12 cellular contexts compared by ENCODE assay signal in the genomic region with DNA sequence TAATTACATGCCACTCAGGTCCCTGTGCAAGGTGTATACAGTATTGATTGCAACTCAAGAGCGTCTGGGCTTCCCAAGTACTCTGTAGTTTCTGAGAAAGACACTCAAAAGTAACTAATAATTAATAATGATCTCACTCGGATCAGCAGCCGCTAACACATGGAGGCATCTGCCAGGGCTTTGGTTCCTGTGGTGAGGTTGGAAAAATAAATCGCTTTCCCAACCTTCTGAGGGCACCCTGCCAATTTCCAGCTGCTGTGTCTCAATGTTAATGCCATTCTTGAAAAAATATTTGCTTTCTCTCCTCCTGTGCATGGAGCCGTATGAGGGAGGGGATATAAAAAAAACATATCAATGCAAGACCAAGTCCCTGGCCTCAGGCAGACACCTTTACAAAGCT.
DNase-seq lines count a peak whose midpoint lies in the region; ATAC-seq, FAIRE-seq and TF ChIP-seq lines count a peak whose summit lies in the region.
"Had no signal": no experiment of that assay in that cellular context is flagged by ENCODE, and none has a peak within 500 bp of the region (broad histone marks: within the 10 kb centered on the region; RNA-seq: fewer than 3 reads in every experiment).

No MANE protein-coding gene starts in this region.

- no peak for TF ChIP-seq POLR2A in H54 (IDR thresholded peaks at IDR 0.05; ENCODE audit: low read depth, low read length)
- no peak for TF ChIP-seq POLR2A in uterus (IDR thresholded peaks at IDR 0.05)

- H3K36me3 ChIP-seq in liver (ENCODE audit: control insufficient read depth in 4 of 4, insufficient read depth in 3 of 4, low read depth in 1 of 4, low read length in 3 of 4) (no peaks in the 10 kb centered on the region), uterus (no peaks in the 10 kb centered on the region)

- H3K4me3 Mint-ChIP-seq in HFFc6 = no peak overlapping the region

- no peak overlapping the region for H3K27ac Mint-ChIP-seq in HFFc6

- no peaks in the 10 kb centered on the region for H3K27me3 Mint-ChIP-seq in HFFc6 (ENCODE audit: insufficient read depth)

- 33% methylated on average over 5 of the region's 5 CpGs for WGBS in liver

- H3K9me3 Mint-ChIP-seq in HFFc6 = no peaks in the 10 kb centered on the region

- TF ChIP-seq CTCF in astrocyte of the spinal cord (IDR thresholded peaks at IDR 0.05; ENCODE audit: low read depth, low read length) (no peak), liver (IDR thresholded peaks at IDR 0.05; ENCODE audit: low read depth, low read length, missing input control) (no peak), HFFc6 (IDR thresholded peaks at IDR 0.05) (no peak), uterus (IDR thresholded peaks at IDR 0.05) (no peak)

- DNase-seq in COR-L47 (lab: John Stamatoyannopoulos, UW) (peak; percentile 95), NCI-H2081 (lab: John Stamatoyannopoulos, UW) (peak; percentile 68 to 90), astrocyte of the spinal cord (ENCODE audit: low read depth, low spot score) (peak; percentile 77), H54 (ENCODE audit: insufficient read length, low spot score) (no peak), HFFc6 (no peak), uterus (no peak)
- DNase-seq: kidney; stimulated activated CD4-positive, alpha-beta T cell treated with anti-CD3 and anti-CD28 coated beads, Interleukin-1b, Interleukin-23, amount 100 ng/mL, for 48 hours had no signal

- H3K4me3 ChIP-seq in astrocyte of the spinal cord (ENCODE audit: low read depth, low read length) (no peak overlapping the region), liver (ENCODE audit: low read depth in 1 of 3, low read length in 3 of 3) (no peak overlapping the region), uterus (no peak overlapping the region)

- intact Hi-C loops in uterus (cut with DNase I; ENCODE audit: low total_unique reads) = no loop called here

- H3K4me1 Mint-ChIP-seq in HFFc6 (ENCODE audit: low read depth) = no peaks in the 10 kb centered on the region; the same call in 1 of the 2 replicates

- H3K27me3 ChIP-seq in liver (ENCODE audit: control insufficient read depth in 4 of 4, insufficient read depth in 4 of 4, low read length in 3 of 4) = no peaks in the 10 kb centered on the region
- H3K27me3 ChIP-seq in uterus = no peaks in the 10 kb centered on the region

- in situ Hi-C loops in astrocyte of the spinal cord (cut with HindIII; ENCODE audit: low sequenced_read_pairs) = no loop called here

- no peaks in the 10 kb centered on the region for H3K9me3 ChIP-seq in liver (ENCODE audit: control insufficient read depth in 4 of 4, low read length in 3 of 4)
- no peaks in the 10 kb centered on the region for H3K9me3 ChIP-seq in uterus

- H3K9ac ChIP-seq in liver (ENCODE audit: low read depth in 1 of 2, low read length in 2 of 2) = no peak overlapping the region

- peak overlapping the region; percentile 49 to 52 for H3K27ac ChIP-seq in liver (ENCODE audit: low read depth in 1 of 2, low read length in 2 of 2)
- no peak overlapping the region for H3K27ac ChIP-seq in uterus

- H3K4me1 ChIP-seq in liver (ENCODE audit: control insufficient read depth in 4 of 4, insufficient read depth in 4 of 4, low read length in 3 of 4) = peaks cover 0 to 6% (median 3%) of the 10 kb centered on the region in 4 donors
- no peaks in the 10 kb centered on the region for H3K4me1 ChIP-seq in uterus

- peaks cover 14% of the 10 kb centered on the region for H3K36me3 Mint-ChIP-seq in HFFc6 (ENCODE audit: low read depth)

- peak; percentile 47 to 59 for TF ChIP-seq RAD21 in liver (IDR thresholded peaks at IDR 0.05)

- FAIRE-seq in H54 (lab: Jason Lieb, UNC) = no peak
- FAIRE-seq: bronchial epithelial cell, kidney had no signal

- ATAC-seq in GM21576 (IDR thresholded peaks at IDR 0.05; ENCODE audit: unreplicated experiment) = no peak
- ATAC-seq: HCT116 had no signal

TF ChIP-seq in liver, 16 proteins besides CTCF, POLR2A, EP300 and RAD21:
- TF ChIP-seq ATF3 (IDR thresholded peaks at IDR 0.05) (no peak), GABPA (IDR thresholded peaks at IDR 0.05 in 1 of 2, conservative IDR thresholded peaks at IDR 0.05 in 1 of 2) (peak in 1 of 2 donors; percentile 18), EGR1 (IDR thresholded peaks at IDR 0.05; ENCODE audit: low read depth in 2 of 2) (peak in 1 of 2 donors; percentile 69), JUND (IDR thresholded peaks at IDR 0.05) (peak; percentile 56 to 77), YY1 (IDR thresholded peaks at IDR 0.05) (peak; percentile 59), FOXA2 (IDR thresholded peaks at IDR 0.05) (peak; percentile 10), FOXA1 (IDR thresholded peaks at IDR 0.05) (no peak), RXRA (IDR thresholded peaks at IDR 0.05) (peak; percentile 33 to 64), TAF1 (conservative IDR thresholded peaks at IDR 0.05) (no peak), SP1 (IDR thresholded peaks at IDR 0.05) (peak; percentile 53), HNF4A (conservative IDR thresholded peaks at IDR 0.05) (peak; percentile 55 to 60), NR2F2 (IDR thresholded peaks at IDR 0.05) (no peak), HNF4G (IDR thresholded peaks at IDR 0.05) (no peak)
- TF ChIP-seq, protein P1, sequence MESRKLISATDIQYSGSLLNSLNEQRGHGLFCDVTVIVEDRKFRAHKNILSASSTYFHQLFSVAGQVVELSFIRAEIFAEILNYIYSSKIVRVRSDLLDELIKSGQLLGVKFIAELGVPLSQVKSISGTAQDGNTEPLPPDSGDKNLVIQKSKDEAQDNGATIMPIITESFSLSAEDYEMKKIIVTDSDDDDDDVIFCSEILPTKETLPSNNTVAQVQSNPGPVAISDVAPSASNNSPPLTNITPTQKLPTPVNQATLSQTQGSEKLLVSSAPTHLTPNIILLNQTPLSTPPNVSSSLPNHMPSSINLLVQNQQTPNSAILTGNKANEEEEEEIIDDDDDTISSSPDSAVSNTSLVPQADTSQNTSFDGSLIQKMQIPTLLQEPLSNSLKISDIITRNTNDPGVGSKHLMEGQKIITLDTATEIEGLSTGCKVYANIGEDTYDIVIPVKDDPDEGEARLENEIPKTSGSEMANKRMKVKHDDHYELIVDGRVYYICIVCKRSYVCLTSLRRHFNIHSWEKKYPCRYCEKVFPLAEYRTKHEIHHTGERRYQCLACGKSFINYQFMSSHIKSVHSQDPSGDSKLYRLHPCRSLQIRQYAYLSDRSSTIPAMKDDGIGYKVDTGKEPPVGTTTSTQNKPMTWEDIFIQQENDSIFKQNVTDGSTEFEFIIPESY (IDR thresholded peaks at IDR 0.05) = no peak
- TF ChIP-seq, protein P2, sequence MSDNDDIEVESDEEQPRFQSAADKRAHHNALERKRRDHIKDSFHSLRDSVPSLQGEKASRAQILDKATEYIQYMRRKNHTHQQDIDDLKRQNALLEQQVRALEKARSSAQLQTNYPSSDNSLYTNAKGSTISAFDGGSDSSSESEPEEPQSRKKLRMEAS (IDR thresholded peaks at IDR 0.05) = peak; percentile 44
- TF ChIP-seq, protein P3, sequence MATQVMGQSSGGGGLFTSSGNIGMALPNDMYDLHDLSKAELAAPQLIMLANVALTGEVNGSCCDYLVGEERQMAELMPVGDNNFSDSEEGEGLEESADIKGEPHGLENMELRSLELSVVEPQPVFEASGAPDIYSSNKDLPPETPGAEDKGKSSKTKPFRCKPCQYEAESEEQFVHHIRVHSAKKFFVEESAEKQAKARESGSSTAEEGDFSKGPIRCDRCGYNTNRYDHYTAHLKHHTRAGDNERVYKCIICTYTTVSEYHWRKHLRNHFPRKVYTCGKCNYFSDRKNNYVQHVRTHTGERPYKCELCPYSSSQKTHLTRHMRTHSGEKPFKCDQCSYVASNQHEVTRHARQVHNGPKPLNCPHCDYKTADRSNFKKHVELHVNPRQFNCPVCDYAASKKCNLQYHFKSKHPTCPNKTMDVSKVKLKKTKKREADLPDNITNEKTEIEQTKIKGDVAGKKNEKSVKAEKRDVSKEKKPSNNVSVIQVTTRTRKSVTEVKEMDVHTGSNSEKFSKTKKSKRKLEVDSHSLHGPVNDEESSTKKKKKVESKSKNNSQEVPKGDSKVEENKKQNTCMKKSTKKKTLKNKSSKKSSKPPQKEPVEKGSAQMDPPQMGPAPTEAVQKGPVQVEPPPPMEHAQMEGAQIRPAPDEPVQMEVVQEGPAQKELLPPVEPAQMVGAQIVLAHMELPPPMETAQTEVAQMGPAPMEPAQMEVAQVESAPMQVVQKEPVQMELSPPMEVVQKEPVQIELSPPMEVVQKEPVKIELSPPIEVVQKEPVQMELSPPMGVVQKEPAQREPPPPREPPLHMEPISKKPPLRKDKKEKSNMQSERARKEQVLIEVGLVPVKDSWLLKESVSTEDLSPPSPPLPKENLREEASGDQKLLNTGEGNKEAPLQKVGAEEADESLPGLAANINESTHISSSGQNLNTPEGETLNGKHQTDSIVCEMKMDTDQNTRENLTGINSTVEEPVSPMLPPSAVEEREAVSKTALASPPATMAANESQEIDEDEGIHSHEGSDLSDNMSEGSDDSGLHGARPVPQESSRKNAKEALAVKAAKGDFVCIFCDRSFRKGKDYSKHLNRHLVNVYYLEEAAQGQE (IDR thresholded peaks at IDR 0.05) = peak; percentile 30

Comparison
In these comparisons a context has a peak if more than half of its experiments do, and no peak if none do; other contexts are left out.
1. DNase-seq: peak in COR-L47 (single experiment), NCI-H2081 (2 of 2) and astrocyte of the spinal cord (single experiment); none in H54 (single experiment), HFFc6 (single experiment) and uterus (0 of 2).
2. H3K27ac ChIP-seq: peak in liver (2 of 2); none in uterus (0 of 2).